ENCODE assay signal across 10 cellular contexts in genomic region chr15:38398134-38398533, GRCh38. TPM values are rescaled to one million over a fixed set of nuclear protein-coding genes. Genes with fewer than 3 reads are reported as not detected.
DNase-seq lines count a peak whose midpoint lies in the region; ATAC-seq and TF ChIP-seq lines count a peak whose summit lies in the region.
"Had no signal": no experiment of that assay in that cellular context is flagged by ENCODE, and none has a peak within 500 bp of the region (broad histone marks: within the 10 kb centered on the region; RNA-seq: fewer than 3 reads in every experiment).

No MANE protein-coding gene starts in this region.

- no peak for TF ChIP-seq CTCF in AG09319 (IDR thresholded peaks at IDR 0.05; ENCODE audit: low read depth, low read length)
- no peak for TF ChIP-seq CTCF in coronary artery (IDR thresholded peaks at IDR 0.05)

- H3K4me3 ChIP-seq in coronary artery, result no peak overlapping the region

- peak overlapping the region; percentile 37 to 71 for H3K27ac ChIP-seq in coronary artery

- ATAC-seq in GM21526 (IDR thresholded peaks at IDR 0.05; ENCODE audit: low FRiP score, unreplicated experiment) (no peak), HG03097 (IDR thresholded peaks at IDR 0.05; ENCODE audit: low FRiP score, unreplicated experiment) (no peak)

- peak; percentile 43 for DNase-seq in AG09319 (ENCODE audit: extremely low read depth, low read depth)
- DNase-seq in MV-4-11 (lab: John Stamatoyannopoulos, UW), result peak; percentile 54
- no peak for DNase-seq in coronary artery (ENCODE audit: low spot score)
- DNase-seq in myocyte (ENCODE audit: low read depth), result peak; percentile 95
- DNase-seq in iPS-NIHi7 (ENCODE audit: extremely low spot score), result no peak
- no peak for DNase-seq in activated naive CD4-positive, alpha-beta T cell treated with Interleukin-2 at 50 U/mL for 16 hours
- DNase-seq: NCI-H2081, nephron progenitor cell had no signal

RNA-seq across cellular contexts. Expression of gene FAM98B, which starts 55.8 kb away (rescaled TPM):
- total RNA-seq in myocyte, result 4.7 and 6.6 TPM in 2 replicates
- 7.8 TPM for polyA plus RNA-seq in myocyte (2012)

Comparison
In these comparisons a context has a peak if more than half of its experiments do, and no peak if none do; other contexts are left out.
1. DNase-seq: peak in AG09319 (single experiment), MV-4-11 (single experiment) and myocyte (single experiment); none in coronary artery (single experiment), iPS-NIHi7 (single experiment) and activated naive CD4-positive, alpha-beta T cell treated with Interleukin-2 at 50 U/mL for 16 hours (single experiment).